Comparison of ENCODE assay signal across 14 cellular contexts in genomic region chr5:60332244-60333018, GRCh38.
DNase-seq lines count a peak whose midpoint lies in the region; ATAC-seq and TF ChIP-seq lines count a peak whose summit lies in the region.
"Had no signal": no experiment of that assay in that cellular context is flagged by ENCODE, and none has a peak within 500 bp of the region (broad histone marks: within the 10 kb centered on the region; RNA-seq: fewer than 3 reads in every experiment).

No MANE protein-coding gene starts in this region.

- no peaks in the 10 kb centered on the region for H3K36me3 ChIP-seq in SK-N-SH (replicated peaks in 1 of 2; ENCODE audit: control insufficient read depth in 1 of 2, insufficient read depth in 2 of 2, low read length in 1 of 2)
- no peaks in the 10 kb centered on the region for H3K36me3 ChIP-seq in osteoblast (ENCODE audit: insufficient read depth, low read length)
- H3K36me3 ChIP-seq in transverse colon, result no peaks in the 10 kb centered on the region

- ATAC-seq in GM18907 (IDR thresholded peaks at IDR 0.05; ENCODE audit: unreplicated experiment), result peak; percentile 52
- peak; percentile 50 for ATAC-seq in HG03108 (IDR thresholded peaks at IDR 0.05; ENCODE audit: unreplicated experiment)
- no peak for ATAC-seq in GM21423 (IDR thresholded peaks at IDR 0.05; ENCODE audit: unreplicated experiment)
- no peak for ATAC-seq in GM19467 (IDR thresholded peaks at IDR 0.05; ENCODE audit: unreplicated experiment)

- peak; percentile 22 for DNase-seq in SK-N-SH
- DNase-seq in osteoblast (ENCODE audit: insufficient read length, low spot score, missing footprints), result no peak
- DNase-seq in transverse colon, result no peak
- DNase-seq: activated CD4-positive, alpha-beta T cell treated with anti-CD3 and anti-CD28 coated beads, Interleukin-2, amount 10 ng/mL, durations not matched to agents 24 days and 14 days; activated naive CD8-positive, alpha-beta T cell treated with anti-CD3 and anti-CD28 coated beads for 36 hours; erythroblast; RPMI8226; stimulated activated naive CD4-positive, alpha-beta T cell treated with Interleukin-2 at 50 U/mL for 16 hours had no signal

- H3K9me3 ChIP-seq in SK-N-SH, result no peaks in the 10 kb centered on the region
- no peaks in the 10 kb centered on the region for H3K9me3 ChIP-seq in osteoblast (ENCODE audit: low read depth, low read length)
- H3K9me3 ChIP-seq in transverse colon, result no peaks in the 10 kb centered on the region

- no peaks in the 10 kb centered on the region for H3K9me2 ChIP-seq in SK-N-SH

- H3K4me2 ChIP-seq in SK-N-SH, result peak overlapping the region; percentile 45; the same call in 1 of the 2 replicates
- H3K4me2 ChIP-seq in osteoblast (ENCODE audit: insufficient read depth, low read length), result no peak overlapping the region
- H3K4me2 ChIP-seq: KMS-11 had no signal

- peak overlapping the region; percentile 26; the same call in 1 of the 2 replicates for H3K9ac ChIP-seq in SK-N-SH
- H3K9ac ChIP-seq: KMS-11 had no signal

- H3K27ac ChIP-seq in SK-N-SH (ENCODE audit: low read depth in 2 of 2, low read length in 1 of 2), result peak overlapping the region in 1 of 2 experiments; percentile 78; a peak in 3 of 4 replicates
- peak overlapping the region; percentile 8 for H3K27ac ChIP-seq in osteoblast (ENCODE audit: low read depth, low read length)
- H3K27ac ChIP-seq in transverse colon, result no peak overlapping the region
- H3K27ac ChIP-seq: KMS-11 had no signal

- peaks cover 7 to 17% of the 10 kb centered on the region in 2 experiments for H3K4me1 ChIP-seq in SK-N-SH (ENCODE audit: control insufficient read depth in 1 of 2, insufficient read depth in 2 of 2, low read depth in 1 of 2, low read length in 1 of 2)
- H3K4me1 ChIP-seq in osteoblast (ENCODE audit: insufficient read depth, low read length), result peaks cover 22% of the 10 kb centered on the region
- peaks cover 0 to 4% (median 0%) of the 10 kb centered on the region in 4 donors for H3K4me1 ChIP-seq in transverse colon

- TF ChIP-seq RAD21 in SK-N-SH (IDR thresholded peaks at IDR 0.05; ENCODE audit: low read length), result no peak

- H3K79me2 ChIP-seq in SK-N-SH (ENCODE audit: insufficient read depth) (no peaks in the 10 kb centered on the region), osteoblast (ENCODE audit: insufficient read depth, low read length) (no peaks in the 10 kb centered on the region)

- TF ChIP-seq CTCF in SK-N-SH (IDR thresholded peaks at IDR 0.05) (no peak), osteoblast (IDR thresholded peaks at IDR 0.05; ENCODE audit: extremely low read depth, low read depth, low read length) (no peak), transverse colon (IDR thresholded peaks at IDR 0.05) (no peak)

- POLR2A ChIA-PET in SK-N-SH (lab: Yijun Ruan, JAX), result no interaction called here

- no peaks in the 10 kb centered on the region for H3K27me3 ChIP-seq in SK-N-SH (ENCODE audit: insufficient read depth)
- H3K27me3 ChIP-seq in osteoblast (ENCODE audit: insufficient read depth, low read length), result no peaks in the 10 kb centered on the region
- no peaks in the 10 kb centered on the region for H3K27me3 ChIP-seq in transverse colon

- no peak for TF ChIP-seq POLR2A in transverse colon (IDR thresholded peaks at IDR 0.05)

- peaks cover 22% of the 10 kb centered on the region for H3F3A ChIP-seq in SK-N-SH (replicated peaks; ENCODE audit: insufficient read depth)

- H2AFZ ChIP-seq in SK-N-SH (ENCODE audit: low read depth) (no peak overlapping the region), osteoblast (ENCODE audit: low read length) (no peak overlapping the region)

- in situ Hi-C loops in transverse colon (cut with MboI; ENCODE audit: low pct_ligation_motif_present in 1 of 4, low pct_unique_long_range_greater_than_20kb in 1 of 4, low sequenced_read_pairs in 3 of 4), result no loop called here

- TF ChIP-seq EP300 in SK-N-SH (IDR thresholded peaks at IDR 0.05; ENCODE audit: borderline replicate concordance in 1 of 2, low read depth in 1 of 2, low read length in 1 of 2) (peak; percentile 71 to 89), transverse colon (IDR thresholded peaks at IDR 0.05; ENCODE audit: low read depth) (no peak)

- 13% methylated on average over 2 of the region's 2 CpGs for WGBS in SK-N-SH (ENCODE audit: low lambda C conversion rate)
- 73 to 78% methylated on average over 2 of the region's 2 CpGs for WGBS in transverse colon (ENCODE audit: low coverage in 1 of 2), 2 donors

- intact Hi-C loops in transverse colon (cut with DNase I; ENCODE audit: low total_unique reads), result no loop called here

- H3K4me3 ChIP-seq in SK-N-SH (ENCODE audit: low read depth in 2 of 2, low read length in 1 of 2) (no peak overlapping the region), osteoblast (ENCODE audit: insufficient read depth, low read length) (no peak overlapping the region), transverse colon (no peak overlapping the region)
- H3K4me3 ChIP-seq: lung had no signal

- CTCF ChIA-PET in SK-N-SH (lab: Yijun Ruan, JAX), result interaction anchor here (0.6 to 2.1 kb wide), 7 partner anchors 8 to 820 kb away, joined by 3 to 8 read pairs (median 3); no protein-coding TSS in a partner anchor

- H4K20me1 ChIP-seq in SK-N-SH (ENCODE audit: insufficient read depth) (no peaks in the 10 kb centered on the region), osteoblast (ENCODE audit: insufficient read depth, low read length) (no peaks in the 10 kb centered on the region)

TF ChIP-seq in SK-N-SH, 30 proteins besides CTCF, POLR2A, EP300 and RAD21 (continues in another document):
- TF ChIP-seq MEF2A (IDR thresholded peaks at IDR 0.05; ENCODE audit: borderline replicate concordance, low read depth) (peak; percentile 98), ELF1 (IDR thresholded peaks at IDR 0.05) (no peak), EZH2phosphoT487 (IDR thresholded peaks at IDR 0.05; ENCODE audit: borderline replicate concordance, low read depth) (no peak), TAF1 (IDR thresholded peaks at IDR 0.05; ENCODE audit: borderline replicate concordance, low read depth, low read length) (no peak), CHD2 (IDR thresholded peaks at IDR 0.05; ENCODE audit: low read length, partially characterized antibody) (no peak), MXI1 (IDR thresholded peaks at IDR 0.05; ENCODE audit: low read depth, low read length) (no peak), PBX3 (IDR thresholded peaks at IDR 0.05) (peak; percentile 91), POLR2AphosphoS5 (IDR thresholded peaks at IDR 0.05; ENCODE audit: low read depth, low read length) (peak; percentile 48; the same call in 1 of the 2 replicates), SMC3 (IDR thresholded peaks at IDR 0.05; ENCODE audit: low read depth, low read length) (no peak), GATA2 (CRISPR knock-in tag; IDR thresholded peaks at IDR 0.05) (peak; percentile 32; the same call in 1 of the 2 replicates), IRF3 (IDR thresholded peaks at IDR 0.05; ENCODE audit: low read depth, low read length) (no peak), YY1 (IDR thresholded peaks at IDR 0.05; ENCODE audit: low read depth) (no peak), TEAD4 (IDR thresholded peaks at IDR 0.05; ENCODE audit: borderline replicate concordance, insufficient read depth) (peak; percentile 30; the same call in 1 of the 2 replicates), RFX5 (IDR thresholded peaks at IDR 0.05; ENCODE audit: low read length) (no peak), TCF12 (IDR thresholded peaks at IDR 0.05) (peak; percentile 86), RXRA (IDR thresholded peaks at IDR 0.05; ENCODE audit: borderline replicate concordance, low read depth) (peak; percentile 66; the same call in 1 of the 2 replicates), GABPA (IDR thresholded peaks at IDR 0.05; ENCODE audit: low read depth) (no peak), RCOR1 (IDR thresholded peaks at IDR 0.05; ENCODE audit: low read length) (peak; percentile 61; the same call in 1 of the 2 replicates), ZBTB33 (IDR thresholded peaks at IDR 0.05; ENCODE audit: borderline replicate concordance, low read depth) (0 out of 2 replicates have a peak, but pooled peaks have one; percentile 40), SIN3A (IDR thresholded peaks at IDR 0.05; ENCODE audit: borderline replicate concordance, low read depth, low read length) (no peak)

Comparison
In these comparisons a context has a peak if more than half of its experiments do, and no peak if none do; other contexts are left out.
1. ATAC-seq: peak in GM18907 (single experiment) and HG03108 (single experiment); none in GM21423 (single experiment) and GM19467 (single experiment).